21 cellular contexts compared by ENCODE assay signal in the genomic region with DNA sequence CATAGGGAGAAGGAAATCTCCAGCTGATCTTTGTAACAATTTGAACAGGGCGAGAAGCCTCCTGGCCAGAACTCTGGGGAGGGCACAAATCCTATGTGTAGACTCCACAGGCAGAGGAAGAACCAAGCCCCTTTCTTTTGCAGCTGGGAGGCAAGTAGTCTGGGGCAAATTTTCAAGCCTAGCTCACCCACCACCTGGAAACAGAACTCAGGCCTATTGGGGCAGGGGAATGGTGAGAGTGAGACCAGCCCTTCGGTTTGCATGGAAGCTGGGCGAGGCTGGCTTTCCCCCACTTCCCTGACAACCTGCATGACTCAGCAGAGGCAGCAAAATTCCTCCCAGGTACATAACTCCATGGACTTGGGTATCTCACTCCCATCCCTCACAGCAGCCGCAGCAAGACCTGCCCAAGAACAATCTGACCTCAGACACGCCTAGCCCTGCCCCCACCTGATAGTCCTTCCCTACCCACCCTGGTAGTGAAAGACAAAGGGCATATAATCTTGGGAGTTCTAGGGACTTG.
"Had no signal": no experiment of that assay in that cellular context is flagged by ENCODE, and none has a peak within 500 bp of the region (broad histone marks: within the 10 kb centered on the region; RNA-seq: fewer than 3 reads in every experiment).

No MANE protein-coding gene starts in this region.

- H3K36me3 ChIP-seq: gastrocnemius medialis, lower lobe of right lung, spleen, suprapubic skin, transverse colon, uterus had no signal

- H3K27ac Mint-ChIP-seq: activated CD4-positive, alpha-beta T cell treated with anti-CD3 and anti-CD28 coated beads for 36 hours; activated CD8-positive, alpha-beta memory T cell treated with anti-CD3 and anti-CD28 coated beads, Interleukin-2, amount 10 ng/mL, durations not matched to agents 7 days and 5 days; activated naive CD8-positive, alpha-beta T cell treated with anti-CD3 and anti-CD28 coated beads, Interleukin-2, amount 10 ng/mL, durations not matched to agents 7 days and 5 days; activated T-helper 17 cell treated with anti-CD3 and anti-CD28 coated beads, Interleukin-2, amount 50 U/mL, for 72 hours; nephron progenitor cell; stimulated activated naive CD8-positive, alpha-beta T cell treated with anti-CD3 and anti-CD28 coated beads, Interleukin-15, Interleukin-2, amounts not matched to agents 100 ng/mL and 50 ng/mL, for 24 hours had no signal

- H3K9me3 Mint-ChIP-seq: nephron progenitor cell had no signal

- H3K4me3 Mint-ChIP-seq: activated CD4-positive, alpha-beta T cell treated with anti-CD3 and anti-CD28 coated beads for 36 hours; activated CD8-positive, alpha-beta memory T cell treated with anti-CD3 and anti-CD28 coated beads, Interleukin-2, amount 10 ng/mL, durations not matched to agents 7 days and 5 days; activated naive CD8-positive, alpha-beta T cell treated with anti-CD3 and anti-CD28 coated beads, Interleukin-2, amount 10 ng/mL, durations not matched to agents 7 days and 5 days; activated T-helper 17 cell treated with anti-CD3 and anti-CD28 coated beads, Interleukin-2, amount 50 U/mL, for 72 hours; nephron progenitor cell; stimulated activated naive CD8-positive, alpha-beta T cell treated with anti-CD3 and anti-CD28 coated beads, Interleukin-15, Interleukin-2, amounts not matched to agents 100 ng/mL and 50 ng/mL, for 24 hours had no signal

- H3K4me1 Mint-ChIP-seq: activated CD4-positive, alpha-beta T cell treated with anti-CD3 and anti-CD28 coated beads for 36 hours; activated CD8-positive, alpha-beta memory T cell treated with anti-CD3 and anti-CD28 coated beads, Interleukin-2, amount 10 ng/mL, durations not matched to agents 7 days and 5 days; activated naive CD8-positive, alpha-beta T cell treated with anti-CD3 and anti-CD28 coated beads, Interleukin-2, amount 10 ng/mL, durations not matched to agents 7 days and 5 days; activated T-helper 17 cell treated with anti-CD3 and anti-CD28 coated beads, Interleukin-2, amount 50 U/mL, for 72 hours; nephron progenitor cell had no signal

- ATAC-seq: activated CD4-positive, alpha-beta T cell treated with anti-CD3 and anti-CD28 coated beads for 36 hours; activated CD8-positive, alpha-beta memory T cell treated with anti-CD3 and anti-CD28 coated beads, Interleukin-2, amount 10 ng/mL, durations not matched to agents 7 days and 5 days; activated T-helper 17 cell treated with anti-CD3 and anti-CD28 coated beads, Interleukin-2, amount 50 U/mL, for 72 hours; gastrocnemius medialis; left colon; lower lobe of right lung had no signal

- H3K4me3 ChIP-seq: dorsolateral prefrontal cortex, gastrocnemius medialis, lower lobe of right lung, spleen, suprapubic skin, transverse colon, uterus had no signal

- H3K9me3 ChIP-seq: gastrocnemius medialis, lower lobe of right lung, spleen, suprapubic skin, transverse colon, uterus had no signal

- H3K36me3 Mint-ChIP-seq: activated CD8-positive, alpha-beta memory T cell treated with anti-CD3 and anti-CD28 coated beads, Interleukin-2, amount 10 ng/mL, durations not matched to agents 7 days and 5 days; activated naive CD8-positive, alpha-beta T cell treated with anti-CD3 and anti-CD28 coated beads, Interleukin-2, amount 10 ng/mL, durations not matched to agents 7 days and 5 days had no signal

- H3K27me3 ChIP-seq: dorsolateral prefrontal cortex, gastrocnemius medialis, spleen, suprapubic skin, transverse colon, uterus had no signal

- H3K27ac ChIP-seq: dorsolateral prefrontal cortex, gastrocnemius medialis, lower lobe of right lung, spleen, suprapubic skin, transverse colon, uterus had no signal

- DNase-seq: activated CD4-positive, alpha-beta T cell treated with anti-CD3 and anti-CD28 coated beads for 36 hours; activated CD4-positive, alpha-beta T cell treated with anti-CD3 and anti-CD28 coated beads, Interleukin-2, amount 50 U/mL, for 48 hours; activated CD8-positive, alpha-beta memory T cell treated with anti-CD3 and anti-CD28 coated beads, Interleukin-2, amount 10 ng/mL, durations not matched to agents 7 days and 5 days; activated naive CD4-positive, alpha-beta T cell; activated naive CD8-positive, alpha-beta T cell treated with anti-CD3 and anti-CD28 coated beads, Interleukin-2, amount 10 ng/mL, durations not matched to agents 7 days and 5 days; amygdala; caudate nucleus; dorsolateral prefrontal cortex; erythroblast; gastrocnemius medialis; head of caudate nucleus; lower lobe of right lung; nephron progenitor cell; retina; spleen; transverse colon; uterus had no signal

- H3K4me1 ChIP-seq: gastrocnemius medialis, lower lobe of right lung, spleen, suprapubic skin, transverse colon, uterus had no signal
